10 cellular contexts compared by ENCODE assay signal in the genomic region with DNA sequence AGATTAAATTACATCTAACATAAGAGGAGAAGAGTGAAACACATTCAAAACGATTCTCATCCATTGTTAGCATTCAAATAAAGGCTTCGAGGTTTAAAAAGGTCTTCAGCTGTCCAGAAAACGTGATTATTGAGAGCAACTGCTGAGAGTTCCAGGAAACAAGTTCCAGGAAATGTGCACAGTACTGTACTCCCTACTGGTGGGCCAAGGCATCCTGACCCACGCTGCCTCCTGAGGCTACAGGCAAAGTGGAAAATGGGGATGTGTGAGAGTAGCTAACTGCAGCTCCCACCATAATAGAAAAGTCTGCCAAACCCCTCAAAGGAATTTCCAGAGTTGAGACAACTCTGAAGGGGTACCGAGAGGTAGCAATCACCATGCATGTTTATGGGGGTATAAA. TPM values are rescaled to one million over a fixed set of nuclear protein-coding genes. Genes with fewer than 3 reads are reported as not detected.
DNase-seq lines count a peak whose midpoint lies in the region; ATAC-seq lines count a peak whose summit lies in the region.
"Had no signal": no experiment of that assay in that cellular context is flagged by ENCODE, and none has a peak within 500 bp of the region (broad histone marks: within the 10 kb centered on the region; RNA-seq: fewer than 3 reads in every experiment).

No MANE protein-coding gene starts in this region.

- DNase-seq in activated T-cell treated with anti-CD3 and anti-CD28 coated beads, Interleukin-2, amount 50 U/mL, for 4 hours = no peak
- no peak for DNase-seq in activated T-cell treated with anti-CD3 and anti-CD28 coated beads, Interleukin-2, amount 50 U/mL, for 1 hour
- no peak for DNase-seq in T-cell
- no peak for DNase-seq in stimulated activated naive CD8-positive, alpha-beta T cell treated with anti-CD3 and anti-CD28 coated beads, Interleukin-15, amount 100 ng/mL, for 72 hours
- no peak for DNase-seq in NCI-H2171 treated with DMSO at 0.1 percent for 48 hours (lab: John Stamatoyannopoulos, UW)
- DNase-seq in AG08396 (ENCODE audit: low spot score) = no peak
- DNase-seq in NCI-H2107 treated with DMSO at 0.1 percent for 48 hours (lab: John Stamatoyannopoulos, UW; ENCODE audit: unreplicated experiment) = no peak
- DNase-seq: effector CD8-positive, alpha-beta T cell; KG1 had no signal

- peak overlapping the region; percentile 89 for H3K4me3 Mint-ChIP-seq in activated T-cell treated with anti-CD3 and anti-CD28 coated beads, Interleukin-2, amount 50 U/mL, for 4 hours
- peak overlapping the region; percentile 92 to 98 (median 96) for H3K4me3 Mint-ChIP-seq in T-cell
- H3K4me3 Mint-ChIP-seq in stimulated activated naive CD8-positive, alpha-beta T cell treated with anti-CD3 and anti-CD28 coated beads, Interleukin-15, amount 100 ng/mL, for 72 hours = peak overlapping the region; percentile 92 to 96

- peaks cover 28% of the 10 kb centered on the region for H3K27me3 ChIP-seq in iPS-20b (ENCODE audit: insufficient read depth, low read length)

- H3K9ac ChIP-seq in iPS-20b (ENCODE audit: low read depth, low read length) = no peak overlapping the region

- H3K36me3 Mint-ChIP-seq in activated T-cell treated with anti-CD3 and anti-CD28 coated beads, Interleukin-2, amount 50 U/mL, for 4 hours (ENCODE audit: insufficient read depth) = no peaks in the 10 kb centered on the region
- peaks cover 3% of the 10 kb centered on the region for H3K36me3 Mint-ChIP-seq in T-cell

- CTCF ChIA-PET in T-cell (lab: Charles Lee) = interaction anchor here (0.6 to 2.4 kb wide), 2 partner anchors 72 to 180 kb away, joined by 4 to 20 read pairs; no protein-coding TSS in a partner anchor

- no peaks in the 10 kb centered on the region for H3K36me3 ChIP-seq in iPS-20b (ENCODE audit: insufficient read depth, low read depth, low read length)

- H3K4me1 ChIP-seq in iPS-20b (ENCODE audit: insufficient read depth, low read length) = no peaks in the 10 kb centered on the region

- no peak for ATAC-seq in activated T-cell treated with anti-CD3 and anti-CD28 coated beads, Interleukin-2, amount 50 U/mL, for 4 hours
- no peak for ATAC-seq in T-cell (replicated peaks in 1 of 4)
- ATAC-seq in stimulated activated naive CD8-positive, alpha-beta T cell treated with anti-CD3 and anti-CD28 coated beads, Interleukin-15, amount 100 ng/mL, for 72 hours = no peak

- H3K9me3 ChIP-seq in iPS-20b (ENCODE audit: insufficient read depth, low read depth, low read length) = no peaks in the 10 kb centered on the region

- POLR2A ChIA-PET in T-cell (lab: Charles Lee) = interaction anchor here (0.5 to 1.0 kb wide), 6 partner anchors 14 to 699 kb away, joined by 3 to 4 read pairs (median 3); no protein-coding TSS in a partner anchor

- peaks cover 33% of the 10 kb centered on the region for H3K4me1 Mint-ChIP-seq in activated T-cell treated with anti-CD3 and anti-CD28 coated beads, Interleukin-2, amount 50 U/mL, for 4 hours (ENCODE audit: low read depth)
- H3K4me1 Mint-ChIP-seq in T-cell = peaks cover 28 to 43% (median 36%) of the 10 kb centered on the region in 3 donors
- H3K4me1 Mint-ChIP-seq in stimulated activated naive CD8-positive, alpha-beta T cell treated with anti-CD3 and anti-CD28 coated beads, Interleukin-15, amount 100 ng/mL, for 72 hours = peaks cover 11% of the 10 kb centered on the region

- peak overlapping the region; percentile 89 for H3K4me3 ChIP-seq in iPS-20b (ENCODE audit: low read length)

- H3K27ac ChIP-seq in iPS-20b (ENCODE audit: low read length) = no peak overlapping the region

- H3K27ac Mint-ChIP-seq in T-cell = peak overlapping the region; percentile 71 to 95
- peak overlapping the region; percentile 32 to 35 for H3K27ac Mint-ChIP-seq in stimulated activated naive CD8-positive, alpha-beta T cell treated with anti-CD3 and anti-CD28 coated beads, Interleukin-15, amount 100 ng/mL, for 72 hours

- H3K27me3 Mint-ChIP-seq in activated T-cell treated with anti-CD3 and anti-CD28 coated beads, Interleukin-2, amount 50 U/mL, for 4 hours (ENCODE audit: low read depth) = peaks cover 5% of the 10 kb centered on the region
- H3K27me3 Mint-ChIP-seq in T-cell = no peaks in the 10 kb centered on the region
- H3K27me3 Mint-ChIP-seq in stimulated activated naive CD8-positive, alpha-beta T cell treated with anti-CD3 and anti-CD28 coated beads, Interleukin-15, amount 100 ng/mL, for 72 hours = no peaks in the 10 kb centered on the region

- H3K9me3 Mint-ChIP-seq in activated T-cell treated with anti-CD3 and anti-CD28 coated beads, Interleukin-2, amount 50 U/mL, for 4 hours = no peaks in the 10 kb centered on the region
- H3K9me3 Mint-ChIP-seq in T-cell = no peaks in the 10 kb centered on the region
- no peaks in the 10 kb centered on the region for H3K9me3 Mint-ChIP-seq in stimulated activated naive CD8-positive, alpha-beta T cell treated with anti-CD3 and anti-CD28 coated beads, Interleukin-15, amount 100 ng/mL, for 72 hours

RNA-seq across cellular contexts. Expression of a gene that starts 2.0 kb away (rescaled TPM):
- 1 to 10 TPM; 5.4 to 8.8 (median 5.8) TPM for total RNA-seq in activated T-cell treated with anti-CD3 and anti-CD28 coated beads, Interleukin-2, amount 50 U/mL, for 4 hours
- 10 to 100 TPM in 1 of 5 donors, 1 to 10 TPM in 4; 3.7 to 13.4 (median 4.6) TPM for total RNA-seq in T-cell
